ENCODE assay signal across 8 cellular contexts in genomic region chr2:225660262-225661091, GRCh38.
DNase-seq lines count a peak whose midpoint lies in the region; ATAC-seq and TF ChIP-seq lines count a peak whose summit lies in the region.

No MANE protein-coding gene starts in this region.

- ATAC-seq in CD8-positive, alpha-beta T cell, result peak; percentile 62
- ATAC-seq in GM19328 (IDR thresholded peaks at IDR 0.05; ENCODE audit: unreplicated experiment), result peak; percentile 71
- ATAC-seq in HG03442 (IDR thresholded peaks at IDR 0.05; ENCODE audit: unreplicated experiment), result peak; percentile 85

- CTCF ChIA-PET in CD8-positive, alpha-beta T cell (lab: Charles Lee), result interaction anchor here (0.5 to 4.0 kb wide), 24 partner anchors 9 to 1866 kb away, joined by 3 to 23 read pairs (median 3); partner anchors contain the start of gene IRS1

- peaks cover 2% of the 10 kb centered on the region for H3K4me1 Mint-ChIP-seq in CD8-positive, alpha-beta T cell (ENCODE audit: low read depth)
- H3K4me1 Mint-ChIP-seq in mesothelial cell of epicardium, result no peaks in the 10 kb centered on the region

- intact Hi-C loops in CD8-positive, alpha-beta T cell (cut with DNase I, micrococcal nuclease), result loop anchor here (1.0 to 10.0 kb wide), 8 partner anchors 378 to 1303 kb away; no protein-coding TSS in a partner anchor

- H3K36me3 Mint-ChIP-seq in CD8-positive, alpha-beta T cell, result no peaks in the 10 kb centered on the region
- no peaks in the 10 kb centered on the region for H3K36me3 Mint-ChIP-seq in mesothelial cell of epicardium

- no peaks in the 10 kb centered on the region for H3K4me1 ChIP-seq in CD8-positive, alpha-beta T cell (ENCODE audit: insufficient read depth, low read length)

- no peak overlapping the region for H3K27ac ChIP-seq in CD8-positive, alpha-beta T cell (ENCODE audit: low read depth, low read length)

- peak; percentile 90 for TF ChIP-seq CTCF in CD8-positive, alpha-beta T cell (IDR thresholded peaks at IDR 0.05)
- TF ChIP-seq CTCF in mesothelial cell of epicardium (IDR thresholded peaks at IDR 0.05; ENCODE audit: unreplicated experiment), result peak; percentile 82

- peak; percentile 37 to 82 (median 63) for DNase-seq in CD8-positive, alpha-beta T cell
- DNase-seq in NCI-H524 treated with DMSO at 0.1 percent for 48 hours (lab: John Stamatoyannopoulos, UW) (peak; percentile 19), mesothelial cell of epicardium (ENCODE audit: low spot score in 2 of 2, unreplicated experiment in 2 of 2) (peak; percentile 70 to 78)
- peak; percentile 84 for DNase-seq in activated CD4-positive, alpha-beta T cell treated with anti-CD3 and anti-CD28 coated beads, Interleukin-2, amount 50 U/mL, for 48 hours
- DNase-seq in effector CD8-positive, alpha-beta T cell (lab: John Stamatoyannopoulos, UW), result peak; percentile 63
- peak; percentile 24 to 55 for DNase-seq in stimulated activated CD8-positive, alpha-beta memory T cell treated with anti-CD3 and anti-CD28 coated beads, Interleukin-4, amount 100 ng/mL, for 1 hour (ENCODE audit: low read depth in 2 of 2, low spot score in 1 of 2)

- POLR2A ChIA-PET in CD8-positive, alpha-beta T cell (lab: Charles Lee), result interaction anchor here (0.7 kb wide), 1 partner anchor 858 kb away, joined by 3 read pairs; no protein-coding TSS in a partner anchor

- no peaks in the 10 kb centered on the region for H3K9me3 ChIP-seq in CD8-positive, alpha-beta T cell (ENCODE audit: low read length)

- H3K4me3 Mint-ChIP-seq in CD8-positive, alpha-beta T cell, result no peak overlapping the region
- H3K4me3 Mint-ChIP-seq in mesothelial cell of epicardium, result no peak overlapping the region

- H3K36me3 ChIP-seq in CD8-positive, alpha-beta T cell (ENCODE audit: insufficient read depth, low read length), result no peaks in the 10 kb centered on the region

- peaks cover 15% of the 10 kb centered on the region for H3K27me3 Mint-ChIP-seq in CD8-positive, alpha-beta T cell (ENCODE audit: low read depth)
- H3K27me3 Mint-ChIP-seq in mesothelial cell of epicardium (ENCODE audit: low read depth), result peaks cover 7% of the 10 kb centered on the region

- H3K27me3 ChIP-seq in CD8-positive, alpha-beta T cell (ENCODE audit: insufficient read depth, low read length), result no peaks in the 10 kb centered on the region

- H3K4me3 ChIP-seq in CD8-positive, alpha-beta T cell (ENCODE audit: low read depth, low read length), result no peak overlapping the region

- no peak overlapping the region for H3K27ac Mint-ChIP-seq in CD8-positive, alpha-beta T cell
- no peak overlapping the region for H3K27ac Mint-ChIP-seq in mesothelial cell of epicardium

- H3K9me3 Mint-ChIP-seq in CD8-positive, alpha-beta T cell, result no peaks in the 10 kb centered on the region
- no peaks in the 10 kb centered on the region for H3K9me3 Mint-ChIP-seq in mesothelial cell of epicardium

Comparison
In these comparisons a context has a peak if more than half of its experiments do, and no peak if none do; other contexts are left out.
1. DNase-seq: peak in every context shown above with its lines; median percentile 84 in activated CD4-positive, alpha-beta T cell treated with anti-CD3 and anti-CD28 coated beads, Interleukin-2, amount 50 U/mL, for 48 hours; 74 in mesothelial cell of epicardium; 63 in CD8-positive, alpha-beta T cell; 63 in effector CD8-positive, alpha-beta T cell; 40 in stimulated activated CD8-positive, alpha-beta memory T cell treated with anti-CD3 and anti-CD28 coated beads, Interleukin-4, amount 100 ng/mL, for 1 hour; 19 in NCI-H524 treated with DMSO at 0.1 percent for 48 hours.